Comparison of ENCODE assay signal across 8 cellular contexts in the genomic region with DNA sequence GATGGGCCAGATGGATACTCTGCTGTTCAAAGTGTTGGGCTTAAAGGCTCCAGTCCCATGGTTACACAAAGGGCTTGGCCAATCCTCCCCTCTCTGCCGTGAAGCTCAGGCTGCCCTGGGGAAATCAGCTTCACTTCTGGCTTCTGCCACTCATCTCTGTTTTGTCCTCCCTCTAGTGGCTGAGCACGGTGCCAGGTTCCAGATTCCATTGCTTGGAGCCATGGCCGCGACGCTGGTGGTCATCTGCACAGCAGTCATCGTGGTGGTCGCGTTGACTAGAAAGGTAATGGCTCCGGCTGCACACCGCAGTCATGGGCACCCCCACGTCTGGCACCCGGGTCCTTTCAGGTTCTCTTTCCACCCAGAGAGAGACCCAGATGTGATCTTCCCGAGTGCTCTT. TPM values are rescaled to one million over a fixed set of nuclear protein-coding genes. Genes with fewer than 3 reads are reported as not detected.
DNase-seq lines count a peak whose midpoint lies in the region; ATAC-seq, FAIRE-seq and TF ChIP-seq lines count a peak whose summit lies in the region.

No MANE protein-coding gene starts in this region.

- no peaks in the 10 kb centered on the region for H4K20me1 ChIP-seq in MM.1S (ENCODE audit: insufficient read depth, low read length)
- H4K20me1 ChIP-seq in keratinocyte (ENCODE audit: control insufficient read depth, extremely low read depth, insufficient read depth, low read length) = no peaks in the 10 kb centered on the region

- H3K9me3 ChIP-seq in MM.1S (replicated peaks; ENCODE audit: insufficient read depth, low read length) (no peaks in the 10 kb centered on the region), keratinocyte (ENCODE audit: control insufficient read depth, low read depth, low read length) (no peaks in the 10 kb centered on the region)

- dilution Hi-C loops in keratinocyte (cut with MboI; ENCODE audit: extremely low pct_ligation_motif_present, low sequenced_read_pairs) = no loop called here

- H3K4me1 ChIP-seq in MM.1S (ENCODE audit: low read length) (peaks cover 6% of the 10 kb centered on the region), keratinocyte (ENCODE audit: control insufficient read depth, extremely low read depth, insufficient read depth, low read length) (no peaks in the 10 kb centered on the region)

- H2AFZ ChIP-seq in MM.1S (ENCODE audit: low read length) (no peak overlapping the region), keratinocyte (ENCODE audit: control insufficient read depth, low read length) (no peak overlapping the region)

- H3K9me3 Mint-ChIP-seq in activated T-cell treated with anti-CD3 and anti-CD28 coated beads, Interleukin-2, amount 50 U/mL, for 72 hours = no peaks in the 10 kb centered on the region

- H3K27me3 ChIP-seq in MM.1S (replicated peaks; ENCODE audit: insufficient read depth, low read length) = no peaks in the 10 kb centered on the region
- no peaks in the 10 kb centered on the region for H3K27me3 ChIP-seq in keratinocyte (ENCODE audit: control insufficient read depth, extremely low read depth, insufficient read depth, low read length)

- no peak overlapping the region for H3K4me2 ChIP-seq in MM.1S (ENCODE audit: low read depth, low read length)
- no peak overlapping the region for H3K4me2 ChIP-seq in keratinocyte (ENCODE audit: control insufficient read depth, extremely low read depth, insufficient read depth, low read depth, low read length)

- H3K4me1 Mint-ChIP-seq in activated T-cell treated with anti-CD3 and anti-CD28 coated beads, Interleukin-2, amount 50 U/mL, for 72 hours (ENCODE audit: low read depth) = peaks cover 28% of the 10 kb centered on the region

- no peaks in the 10 kb centered on the region for H3K9me2 ChIP-seq in MM.1S (replicated peaks; ENCODE audit: insufficient read depth, low read length)

- peaks cover 7 to 18% of the 10 kb centered on the region in 2 donors for H3K36me3 Mint-ChIP-seq in activated T-cell treated with anti-CD3 and anti-CD28 coated beads, Interleukin-2, amount 50 U/mL, for 72 hours (ENCODE audit: insufficient read depth in 2 of 2)

- no peaks in the 10 kb centered on the region for H3K9me1 ChIP-seq in keratinocyte (ENCODE audit: control insufficient read depth, extremely low read depth, insufficient read depth, low read length)

- peak; percentile 53 for ATAC-seq in Right ventricle myocardium superior (ENCODE audit: poor library complexity)
- no peak for ATAC-seq in left cardiac atrium
- peak; percentile 52 to 56 for ATAC-seq in activated T-cell treated with anti-CD3 and anti-CD28 coated beads, Interleukin-2, amount 50 U/mL, for 72 hours (replicated peaks in 1 of 2)
- no peak for ATAC-seq in GM18498 (IDR thresholded peaks at IDR 0.05; ENCODE audit: unreplicated experiment)
- ATAC-seq in GM18909 (IDR thresholded peaks at IDR 0.05; ENCODE audit: poor library complexity, unreplicated experiment) = no peak

- no peaks in the 10 kb centered on the region for H3K79me2 ChIP-seq in MM.1S (ENCODE audit: low read length)
- H3K79me2 ChIP-seq in keratinocyte (ENCODE audit: control insufficient read depth, insufficient read depth, low read length) = no peaks in the 10 kb centered on the region

- intact Hi-C loops in Right ventricle myocardium superior (cut with DNase I) = loop anchor here (5.0 kb wide), 1 partner anchor 147 kb away; no protein-coding TSS in a partner anchor
- intact Hi-C loops in left cardiac atrium (cut with DNase I) = no loop called here

- FAIRE-seq in keratinocyte (lab: Jason Lieb, UNC) = no peak

- H3K27ac ChIP-seq in MM.1S (ENCODE audit: low read length) (no peak overlapping the region), keratinocyte (ENCODE audit: control insufficient read depth, insufficient read depth, low read length) (no peak overlapping the region)

- H3K9ac ChIP-seq in MM.1S (ENCODE audit: low read length) = no peak overlapping the region
- no peak overlapping the region for H3K9ac ChIP-seq in keratinocyte (ENCODE audit: control insufficient read depth, extremely low read depth, insufficient read depth, low read length)

- DNase-seq in Right ventricle myocardium superior = no peak
- no peak for DNase-seq in left cardiac atrium
- DNase-seq in MM.1S = no peak
- DNase-seq in activated T-cell treated with anti-CD3 and anti-CD28 coated beads, Interleukin-2, amount 50 U/mL, for 72 hours = peak; percentile 39 to 51
- DNase-seq in keratinocyte (ENCODE audit: low read depth, low spot score) = no peak
- DNase-seq in NCI-H1105 treated with DMSO at 0.1 percent for 48 hours (lab: John Stamatoyannopoulos, UW) = no peak

- H3K4me3 ChIP-seq in MM.1S (ENCODE audit: low read length) (no peak overlapping the region), keratinocyte (ENCODE audit: control insufficient read depth in 2 of 3, extremely low read depth in 1 of 3, insufficient read depth in 2 of 3, low read depth in 1 of 3, low read length in 3 of 3) (no peak overlapping the region)

- peak; percentile 36 for TF ChIP-seq CTCF in MM.1S (IDR thresholded peaks at IDR 0.05; ENCODE audit: low read length)
- peak; percentile 27 to 50 (median 43) for TF ChIP-seq CTCF in keratinocyte (optimal IDR thresholded peaks at IDR 0.05 in 1 of 3, IDR thresholded peaks at IDR 0.05 in 1 of 3, conservative IDR thresholded peaks at IDR 0.05 in 1 of 3; ENCODE audit: extremely low read depth in 1 of 3, insufficient read depth in 2 of 3, low read length in 3 of 3)

- peak overlapping the region; percentile 72 for H3K27ac Mint-ChIP-seq in activated T-cell treated with anti-CD3 and anti-CD28 coated beads, Interleukin-2, amount 50 U/mL, for 72 hours

- H3K27me3 Mint-ChIP-seq in activated T-cell treated with anti-CD3 and anti-CD28 coated beads, Interleukin-2, amount 50 U/mL, for 72 hours (ENCODE audit: low read depth) = no peaks in the 10 kb centered on the region

- H3K4me3 Mint-ChIP-seq in activated T-cell treated with anti-CD3 and anti-CD28 coated beads, Interleukin-2, amount 50 U/mL, for 72 hours = peak overlapping the region; percentile 63 to 74

- H3K36me3 ChIP-seq in MM.1S (replicated peaks; ENCODE audit: insufficient read depth, low read length) = no peaks in the 10 kb centered on the region
- no peaks in the 10 kb centered on the region for H3K36me3 ChIP-seq in keratinocyte (ENCODE audit: control insufficient read depth in 2 of 2, extremely low read depth in 1 of 2, insufficient read depth in 2 of 2, low read length in 2 of 2)

- H3F3A ChIP-seq in MM.1S (ENCODE audit: insufficient read depth, low read length) = peaks cover 2% of the 10 kb centered on the region; the same call in 1 of the 2 replicates

RNA-seq across cellular contexts. Expression of gene TIGIT, which starts 5.6 kb away (rescaled TPM):
- total RNA-seq in Right ventricle myocardium superior = not detected
- under 1 TPM in 1 of 2 donors, not detected in 1; 0.13 TPM for total RNA-seq in left cardiac atrium
- 10 to 100 TPM; 77.2 to 80.2 TPM for total RNA-seq in activated T-cell treated with anti-CD3 and anti-CD28 coated beads, Interleukin-2, amount 50 U/mL, for 72 hours
- not detected in 3 replicates for polyA plus RNA-seq in keratinocyte
- not detected for polyA plus RNA-seq in keratinocyte (2011; ENCODE audit: low read depth)
- polyA plus RNA-seq in keratinocyte (2011; cell fraction: cytosol; rRNA removed) = not detected in 2 replicates
- polyA plus RNA-seq in keratinocyte (2011; cell fraction: nucleus; rRNA removed) = not detected in 2 replicates
- polyA plus RNA-seq in keratinocyte (2012; ENCODE audit: low replicate concordance) = not detected in 2 replicates
- polyA minus RNA-seq in keratinocyte = not detected in 3 replicates
- not detected for polyA minus RNA-seq in keratinocyte (2011; cell fraction: cytosol; rRNA and poly(A)+ RNA removed)
- not detected in 2 replicates for polyA minus RNA-seq in keratinocyte (2011; cell fraction: nucleus; rRNA and poly(A)+ RNA removed)

Comparison
In these comparisons a context has a peak if more than half of its experiments do, and no peak if none do; other contexts are left out.
1. ATAC-seq: peak in Right ventricle myocardium superior (single experiment) and activated T-cell treated with anti-CD3 and anti-CD28 coated beads, Interleukin-2, amount 50 U/mL, for 72 hours (2 of 2); none in left cardiac atrium (0 of 2), GM18498 (single experiment) and GM18909 (single experiment).
2. DNase-seq: peak in activated T-cell treated with anti-CD3 and anti-CD28 coated beads, Interleukin-2, amount 50 U/mL, for 72 hours (2 of 2); none in Right ventricle myocardium superior (single experiment), left cardiac atrium (single experiment), MM.1S (single experiment), keratinocyte (single experiment) and NCI-H1105 treated with DMSO at 0.1 percent for 48 hours (single experiment).
3. RNA of gene TIGIT, which starts 5.6 kb away (total RNA-seq): 77.2 to 80.2 TPM in activated T-cell treated with anti-CD3 and anti-CD28 coated beads, Interleukin-2, amount 50 U/mL, for 72 hours; 0.13 TPM in left cardiac atrium and not detected in Right ventricle myocardium superior (single experiment); every median in the first group is over 10 times any median in the second.